8 cellular contexts compared by ENCODE assay signal in the genomic region with DNA sequence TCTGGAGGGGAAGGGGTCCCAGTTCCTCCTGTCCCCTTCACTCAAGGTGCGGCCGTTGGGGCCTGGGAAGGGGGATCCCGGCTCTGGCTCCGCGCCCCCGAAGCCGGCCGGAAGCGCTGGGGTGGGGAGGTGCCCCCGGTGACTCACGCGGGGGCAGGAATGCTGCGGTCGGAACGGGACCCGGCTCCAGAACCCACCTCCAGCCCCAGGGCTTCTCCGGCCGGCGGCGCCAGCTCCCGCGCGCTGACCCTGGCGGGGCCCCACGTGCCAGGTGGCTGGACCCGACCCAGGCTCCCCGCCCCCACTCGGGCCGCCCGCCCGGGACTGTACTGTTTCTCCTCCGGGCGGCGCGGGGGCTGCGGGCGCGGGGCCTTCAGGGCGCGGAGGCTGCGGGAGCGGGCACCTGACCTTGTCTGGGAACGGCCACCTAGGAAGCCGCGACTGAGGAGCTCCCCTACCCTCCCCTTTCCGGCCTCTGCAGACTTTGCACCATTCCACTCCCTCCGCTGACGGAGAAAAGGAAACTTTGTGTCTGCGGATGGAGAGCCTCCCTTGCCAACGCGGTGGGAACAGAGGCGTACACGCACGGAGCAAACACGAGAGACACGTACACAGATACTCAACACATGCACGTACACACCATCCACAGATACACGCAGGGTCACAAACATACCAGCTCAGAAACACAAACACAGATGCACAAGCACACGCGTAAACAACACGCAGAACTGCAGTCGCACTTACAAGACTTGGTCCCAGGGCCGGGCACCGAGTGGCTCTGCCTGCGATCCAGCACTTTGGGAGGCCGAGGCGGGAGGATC. TPM values are rescaled to one million over a fixed set of nuclear protein-coding genes. Genes with fewer than 3 reads are reported as not detected.
DNase-seq lines count a peak whose midpoint lies in the region; ATAC-seq and TF ChIP-seq lines count a peak whose summit lies in the region.

No MANE protein-coding gene starts in this region.

- no peaks in the 10 kb centered on the region for H3K36me3 ChIP-seq in MM.1S (replicated peaks; ENCODE audit: insufficient read depth, low read length)
- H3K36me3 ChIP-seq in naive thymus-derived CD4-positive, alpha-beta T cell (ENCODE audit: control insufficient read depth in 2 of 3, insufficient read depth in 3 of 3, low read length in 3 of 3): no peaks in the 10 kb centered on the region
- peaks cover 0 to 16% (median 4%) of the 10 kb centered on the region in 4 donors for H3K36me3 ChIP-seq in stomach

- no peak overlapping the region for H3K9ac ChIP-seq in MM.1S (ENCODE audit: low read length)

- TF ChIP-seq EP300 in stomach (IDR thresholded peaks at IDR 0.05): no peak

- H3F3A ChIP-seq in MM.1S (ENCODE audit: insufficient read depth, low read length): no peaks in the 10 kb centered on the region

- H3K4me3 Mint-ChIP-seq in activated T-helper 1 cell treated with anti-CD3 and anti-CD28 coated beads, Interleukin-12 subunit alpha, Interleukin-12 subunit beta, Interleukin-2, Interleukin-4 antibody, amounts not matched to agents 30 ng/mL and 10 ng/mL and 1 ng/mL, durations not matched to agents 14 hours and 24 hours and 36 hours: peak overlapping the region; percentile 83
- H3K4me3 Mint-ChIP-seq in naive thymus-derived CD4-positive, alpha-beta T cell: peak overlapping the region; percentile 82 to 96 (median 90)

- H3K9me3 Mint-ChIP-seq in activated T-helper 1 cell treated with anti-CD3 and anti-CD28 coated beads, Interleukin-12 subunit alpha, Interleukin-12 subunit beta, Interleukin-2, Interleukin-4 antibody, amounts not matched to agents 30 ng/mL and 10 ng/mL and 1 ng/mL, durations not matched to agents 14 hours and 24 hours and 36 hours: no peaks in the 10 kb centered on the region
- peaks cover 0 to 2% (median 0%) of the 10 kb centered on the region in 11 donors for H3K9me3 Mint-ChIP-seq in naive thymus-derived CD4-positive, alpha-beta T cell

- 1 to 10% (median 4%) methylated on average over 20 to 67 of the region's 67 CpGs for WGBS in stomach, 5 donors

- peaks cover 24% of the 10 kb centered on the region for H3K4me1 Mint-ChIP-seq in activated T-helper 1 cell treated with anti-CD3 and anti-CD28 coated beads, Interleukin-12 subunit alpha, Interleukin-12 subunit beta, Interleukin-2, Interleukin-4 antibody, amounts not matched to agents 30 ng/mL and 10 ng/mL and 1 ng/mL, durations not matched to agents 14 hours and 24 hours and 36 hours (ENCODE audit: low read depth)
- peaks cover 5 to 21% (median 16%) of the 10 kb centered on the region in 7 donors for H3K4me1 Mint-ChIP-seq in naive thymus-derived CD4-positive, alpha-beta T cell

- 0 out of 2 replicates have a peak overlapping the region, but pooled peaks have one; percentile 26 for H2AFZ ChIP-seq in MM.1S (ENCODE audit: low read length)

- H3K9me3 ChIP-seq in MM.1S (replicated peaks; ENCODE audit: insufficient read depth, low read length) (no peaks in the 10 kb centered on the region), stomach (no peaks in the 10 kb centered on the region)
- no peaks in the 10 kb centered on the region for H3K9me3 ChIP-seq in naive thymus-derived CD4-positive, alpha-beta T cell (ENCODE audit: control insufficient read depth in 2 of 3, low read length in 3 of 3)

- POLR2A ChIA-PET in naive thymus-derived CD4-positive, alpha-beta T cell (lab: Charles Lee): interaction anchor here (0.6 to 2.9 kb wide), 7 partner anchors 22 to 686 kb away, joined by 3 to 24 read pairs (median 3); partner anchors contain the start of gene HNRNPUL1

- H3K4me2 ChIP-seq in MM.1S (ENCODE audit: low read depth, low read length): peak overlapping the region; percentile 54; the same call in 1 of the 2 replicates

- in situ Hi-C loops in GM13976 (cut with MboI; ENCODE audit: low sequenced_read_pairs, unreplicated experiment): no loop called here

- H3K27ac Mint-ChIP-seq in activated T-helper 1 cell treated with anti-CD3 and anti-CD28 coated beads, Interleukin-12 subunit alpha, Interleukin-12 subunit beta, Interleukin-2, Interleukin-4 antibody, amounts not matched to agents 30 ng/mL and 10 ng/mL and 1 ng/mL, durations not matched to agents 14 hours and 24 hours and 36 hours: peak overlapping the region; percentile 91
- H3K27ac Mint-ChIP-seq in naive thymus-derived CD4-positive, alpha-beta T cell: peak overlapping the region; percentile 31 to 90 (median 88)

- TF ChIP-seq CTCF in MM.1S (IDR thresholded peaks at IDR 0.05; ENCODE audit: low read length): no peak
- TF ChIP-seq CTCF in fibroblast of mammary gland (conservative IDR thresholded peaks at IDR 0.05; ENCODE audit: control insufficient read depth, insufficient read depth, low read depth, low read length): no peak
- peak in 2 of 7 experiments; percentile 12 to 18 for TF ChIP-seq CTCF in stomach (IDR thresholded peaks at IDR 0.05)
- no peak for TF ChIP-seq CTCF in GM13976 (IDR thresholded peaks at IDR 0.05; ENCODE audit: borderline replicate concordance, control extremely low read depth, extremely low read depth, insufficient read depth, missing control alignments)

- intact Hi-C loops in activated T-helper 1 cell treated with anti-CD3 and anti-CD28 coated beads, Interleukin-12 subunit alpha, Interleukin-12 subunit beta, Interleukin-2, Interleukin-4 antibody, amounts not matched to agents 30 ng/mL and 10 ng/mL and 1 ng/mL, durations not matched to agents 14 hours and 24 hours and 36 hours (cut with micrococcal nuclease): no loop called here
- intact Hi-C loops in naive thymus-derived CD4-positive, alpha-beta T cell (cut with micrococcal nuclease): loop anchor here (1.0 to 2.0 kb wide), 3 partner anchors 22 to 37 kb away; no protein-coding TSS in a partner anchor
- intact Hi-C loops in stomach (cut with DNase I; ENCODE audit: low total_unique reads): no loop called here

- H3K27me3 ChIP-seq in MM.1S (replicated peaks; ENCODE audit: insufficient read depth, low read length) (peaks cover 76% of the 10 kb centered on the region), stomach (peaks cover 0 to 11% (median 8%) of the 10 kb centered on the region in 3 donors)
- no peaks in the 10 kb centered on the region for H3K27me3 ChIP-seq in naive thymus-derived CD4-positive, alpha-beta T cell (ENCODE audit: control insufficient read depth in 2 of 2, insufficient read depth in 2 of 2, low read length in 2 of 2)

- no peak overlapping the region for H3K27ac ChIP-seq in MM.1S (ENCODE audit: low read length)
- peak overlapping the region; percentile 51 for H3K27ac ChIP-seq in naive thymus-derived CD4-positive, alpha-beta T cell (ENCODE audit: low read depth, low read length)
- H3K27ac ChIP-seq in stomach: peak overlapping the region; percentile 77 to 94 (median 90)

- no peaks in the 10 kb centered on the region for H3K36me3 Mint-ChIP-seq in activated T-helper 1 cell treated with anti-CD3 and anti-CD28 coated beads, Interleukin-12 subunit alpha, Interleukin-12 subunit beta, Interleukin-2, Interleukin-4 antibody, amounts not matched to agents 30 ng/mL and 10 ng/mL and 1 ng/mL, durations not matched to agents 14 hours and 24 hours and 36 hours (ENCODE audit: low read depth)
- peaks cover 0 to 2% (median 0%) of the 10 kb centered on the region in 5 donors for H3K36me3 Mint-ChIP-seq in naive thymus-derived CD4-positive, alpha-beta T cell

- ATAC-seq in naive thymus-derived CD4-positive, alpha-beta T cell: peak; percentile 69

- H3K4me3 ChIP-seq in MM.1S (ENCODE audit: low read length) (peak overlapping the region; percentile 16; the same call in 1 of the 2 replicates), fibroblast of mammary gland (ENCODE audit: control insufficient read depth, low read depth, low read length) (peak overlapping the region; percentile 43), stomach (peak overlapping the region; percentile 43 to 56 (median 52))
- peak overlapping the region; percentile 58 for H3K4me3 ChIP-seq in naive thymus-derived CD4-positive, alpha-beta T cell (ENCODE audit: low read length)

- H3K4me1 ChIP-seq in MM.1S (ENCODE audit: low read length): no peaks in the 10 kb centered on the region
- peaks cover 7 to 11% of the 10 kb centered on the region in 2 donors for H3K4me1 ChIP-seq in naive thymus-derived CD4-positive, alpha-beta T cell (ENCODE audit: control insufficient read depth in 2 of 2, insufficient read depth in 2 of 2, low read length in 2 of 2)
- H3K4me1 ChIP-seq in stomach: peaks cover 20 to 64% (median 33%) of the 10 kb centered on the region in 4 donors

- peaks cover 9% of the 10 kb centered on the region for H3K27me3 Mint-ChIP-seq in activated T-helper 1 cell treated with anti-CD3 and anti-CD28 coated beads, Interleukin-12 subunit alpha, Interleukin-12 subunit beta, Interleukin-2, Interleukin-4 antibody, amounts not matched to agents 30 ng/mL and 10 ng/mL and 1 ng/mL, durations not matched to agents 14 hours and 24 hours and 36 hours (ENCODE audit: insufficient read depth)
- peaks cover under 1 to 14% (median 5%) of the 10 kb centered on the region in 5 donors for H3K27me3 Mint-ChIP-seq in naive thymus-derived CD4-positive, alpha-beta T cell

- DNase-seq in AG08395 (ENCODE audit: low spot score): peak; percentile 92
- no peak for DNase-seq in MM.1S
- peak; percentile 23 for DNase-seq in activated T-helper 1 cell treated with anti-CD3 and anti-CD28 coated beads, Interleukin-12 subunit alpha, Interleukin-12 subunit beta, Interleukin-2, Interleukin-4 antibody, amounts not matched to agents 30 ng/mL and 10 ng/mL and 1 ng/mL, durations not matched to agents 14 hours and 24 hours and 36 hours (ENCODE audit: low spot score)
- DNase-seq in fibroblast of mammary gland (ENCODE audit: low read depth): peak; percentile 76
- DNase-seq in naive thymus-derived CD4-positive, alpha-beta T cell: peak; percentile 18 to 66 (median 47)
- peak; percentile 62 for DNase-seq in stomach
- DNase-seq in NCI-H2029 treated with DMSO at 0.1 percent for 48 hours (lab: John Stamatoyannopoulos, UW): no peak
- no peak for DNase-seq in GM13976 (ENCODE audit: low spot score)

- H3K9me2 ChIP-seq in MM.1S (replicated peaks; ENCODE audit: insufficient read depth, low read length): no peaks in the 10 kb centered on the region

- H3K79me2 ChIP-seq in MM.1S (ENCODE audit: low read length): no peaks in the 10 kb centered on the region

- TF ChIP-seq POLR2A in stomach (IDR thresholded peaks at IDR 0.05): no peak

- no peaks in the 10 kb centered on the region for H4K20me1 ChIP-seq in MM.1S (ENCODE audit: insufficient read depth, low read length)

- CTCF ChIA-PET in naive thymus-derived CD4-positive, alpha-beta T cell (lab: Charles Lee): interaction anchor here (0.7 kb wide), 1 partner anchor 77 kb away, joined by 3 read pairs; no protein-coding TSS in a partner anchor

RNA-seq across cellular contexts. Expression of gene AXL, which starts 7.2 kb away (rescaled TPM):
- total RNA-seq in activated T-helper 1 cell treated with anti-CD3 and anti-CD28 coated beads, Interleukin-12 subunit alpha, Interleukin-12 subunit beta, Interleukin-2, Interleukin-4 antibody, amounts not matched to agents 30 ng/mL and 10 ng/mL and 1 ng/mL, durations not matched to agents 14 hours and 24 hours and 36 hours: 0.17 and 0.18 TPM in 2 replicates
- under 1 TPM in 4 of 5 experiments, not detected in 1; 0.12 to 0.54 (median 0.35) TPM for total RNA-seq in naive thymus-derived CD4-positive, alpha-beta T cell
- under 1 TPM; 0.16 to 0.19 TPM for polyA plus RNA-seq in naive thymus-derived CD4-positive, alpha-beta T cell
- 10 to 100 TPM; 14.8 to 48.7 (median 38.9) TPM for total RNA-seq in stomach
- 1 to 10 TPM; 6.1 to 8.4 (median 7.0) TPM for polyA plus RNA-seq in stomach

RNA-seq across cellular contexts. Expression of gene CYP2S1, which starts 33.2 kb away (rescaled TPM):
- total RNA-seq in activated T-helper 1 cell treated with anti-CD3 and anti-CD28 coated beads, Interleukin-12 subunit alpha, Interleukin-12 subunit beta, Interleukin-2, Interleukin-4 antibody, amounts not matched to agents 30 ng/mL and 10 ng/mL and 1 ng/mL, durations not matched to agents 14 hours and 24 hours and 36 hours: 0.60 and 0.73 TPM in 2 replicates
- 1 to 10 TPM in 2 of 5 experiments, under 1 TPM in 3; 0.24 to 4.1 (median 0.74) TPM for total RNA-seq in naive thymus-derived CD4-positive, alpha-beta T cell
- not detected for polyA plus RNA-seq in naive thymus-derived CD4-positive, alpha-beta T cell
- 10 to 100 TPM; 13.4 to 85.3 (median 39.7) TPM for total RNA-seq in stomach
- 10 to 100 TPM in 2 of 3 donors, 1 to 10 TPM in 1; 7.9 to 19.9 (median 15.5) TPM for polyA plus RNA-seq in stomach

RNA-seq across cellular contexts. Expression of gene HNRNPUL1, which starts 37.9 kb away (rescaled TPM):
- total RNA-seq in activated T-helper 1 cell treated with anti-CD3 and anti-CD28 coated beads, Interleukin-12 subunit alpha, Interleukin-12 subunit beta, Interleukin-2, Interleukin-4 antibody, amounts not matched to agents 30 ng/mL and 10 ng/mL and 1 ng/mL, durations not matched to agents 14 hours and 24 hours and 36 hours: 254 and 264 TPM in 2 replicates
- total RNA-seq in naive thymus-derived CD4-positive, alpha-beta T cell: 100 to 1,000 TPM; 253 to 319 (median 280) TPM
- 10 to 100 TPM; 51.4 to 81.6 TPM for polyA plus RNA-seq in naive thymus-derived CD4-positive, alpha-beta T cell
- total RNA-seq in stomach: 100 to 1,000 TPM in 3 of 5 donors, 10 to 100 TPM in 2; 47.8 to 319 (median 104) TPM
- polyA plus RNA-seq in stomach: 10 to 100 TPM; 64.2 to 89.0 (median 84.0) TPM

Comparison
In these comparisons a context has a peak if more than half of its experiments do, and no peak if none do; other contexts are left out.
1. DNase-seq: peak in AG08395 (single experiment), activated T-helper 1 cell treated with anti-CD3 and anti-CD28 coated beads, Interleukin-12 subunit alpha, Interleukin-12 subunit beta, Interleukin-2, Interleukin-4 antibody, amounts not matched to agents 30 ng/mL and 10 ng/mL and 1 ng/mL, durations not matched to agents 14 hours and 24 hours and 36 hours (single experiment), fibroblast of mammary gland (single experiment), naive thymus-derived CD4-positive, alpha-beta T cell (9 of 9) and stomach (single experiment); none in MM.1S (single experiment), NCI-H2029 treated with DMSO at 0.1 percent for 48 hours (single experiment) and GM13976 (single experiment).
2. RNA of gene AXL, which starts 7.2 kb away (total RNA-seq): 14.8 to 48.7 TPM in stomach; 0.12 to 0.54 TPM in naive thymus-derived CD4-positive, alpha-beta T cell and 0.17 to 0.18 TPM in activated T-helper 1 cell treated with anti-CD3 and anti-CD28 coated beads, Interleukin-12 subunit alpha, Interleukin-12 subunit beta, Interleukin-2, Interleukin-4 antibody, amounts not matched to agents 30 ng/mL and 10 ng/mL and 1 ng/mL, durations not matched to agents 14 hours and 24 hours and 36 hours; every median in the first group is over 10 times any median in the second.
3. intact Hi-C loops: an anchor here in naive thymus-derived CD4-positive, alpha-beta T cell (1.0 to 2.0 kb wide); none called in activated T-helper 1 cell treated with anti-CD3 and anti-CD28 coated beads, Interleukin-12 subunit alpha, Interleukin-12 subunit beta, Interleukin-2, Interleukin-4 antibody, amounts not matched to agents 30 ng/mL and 10 ng/mL and 1 ng/mL, durations not matched to agents 14 hours and 24 hours and 36 hours and stomach.
4. Peak in every context shown above with its lines, with median percentiles within 50 percentile points of each other: H3K4me3 ChIP-seq.